ENCODE assay signal across 10 cellular contexts in genomic region chr5:80237243-80237642, GRCh38.
"Had no signal": no experiment of that assay in that cellular context is flagged by ENCODE, and none has a peak within 500 bp of the region (broad histone marks: within the 10 kb centered on the region; RNA-seq: fewer than 3 reads in every experiment).

No MANE protein-coding gene starts in this region.

- DNase-seq: activated CD8-positive, alpha-beta memory T cell treated with anti-CD3 and anti-CD28 coated beads for 24 hours; activated gamma-delta T cell treated with Interleukin-2 at 50 U/mL for 16 hours; central memory CD4-positive, alpha-beta T cell; erythroblast; hypothalamus; kidney glomerular epithelial cell; stimulated activated CD4-positive, alpha-beta T cell treated with anti-CD3 and anti-CD28 coated beads, Interleukin-4, amount 100 ng/mL, for 4 hours had no signal

- H3K4me3 Mint-ChIP-seq: T-helper 2 cell treated with Interferon-gamma antibody and Interleukin-4, amounts not matched to agents 5 μg/mL and 100 μg/mL, for 36 hours had no signal

- H3K27me3 ChIP-seq: vagina had no signal

- ATAC-seq: activated CD4-positive, CD25-positive, alpha-beta regulatory T cell treated with anti-CD3 and anti-CD28 coated beads, Interleukin-2, amount 50 U/mL, for 24 hours had no signal

- H3K4me3 ChIP-seq: vagina had no signal

- H3K36me3 ChIP-seq: vagina had no signal

- H3K9me3 ChIP-seq: vagina had no signal

- H3K27ac Mint-ChIP-seq: T-helper 2 cell treated with Interferon-gamma antibody and Interleukin-4, amounts not matched to agents 5 μg/mL and 100 μg/mL, for 36 hours had no signal

- H3K27ac ChIP-seq: vagina had no signal
